In the genomic region with DNA sequence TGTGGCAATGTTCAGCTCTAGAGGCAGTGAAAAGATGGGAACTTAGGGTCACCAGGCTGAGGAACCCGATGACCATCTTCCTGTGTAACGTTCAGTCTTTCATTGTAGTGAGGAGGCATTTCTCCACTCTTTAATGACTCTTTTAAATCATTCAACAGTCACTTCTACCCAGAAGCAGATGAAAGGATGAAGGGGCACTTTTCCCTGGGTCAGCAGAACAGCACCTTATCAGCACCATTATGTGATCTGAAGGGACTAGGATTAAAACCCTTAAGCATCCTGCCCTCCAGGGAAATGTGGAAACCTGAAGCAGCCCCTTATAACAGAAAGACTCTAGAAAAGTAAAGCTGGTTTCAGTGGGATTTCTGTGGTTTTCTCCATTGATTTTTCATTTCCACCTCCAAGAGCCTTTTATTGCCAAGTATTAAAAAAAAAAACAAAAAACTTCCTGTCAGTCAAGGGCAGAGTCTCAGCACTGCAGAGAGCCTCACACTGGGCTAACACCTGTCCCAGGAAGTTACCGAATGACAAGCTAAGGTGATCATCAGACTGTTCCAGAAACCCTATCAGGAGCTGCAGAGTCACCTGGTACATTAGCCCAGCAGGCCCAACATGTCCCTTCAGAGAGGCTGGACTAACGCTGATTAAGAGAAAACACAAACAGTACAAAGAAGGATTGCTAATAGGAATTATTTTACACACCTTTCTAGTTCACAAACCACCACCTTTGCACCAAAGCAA, we compare ENCODE assay signal across 13 cellular contexts.
DNase-seq lines count a peak whose midpoint lies in the region; ATAC-seq and TF ChIP-seq lines count a peak whose summit lies in the region.
"Had no signal": no experiment of that assay in that cellular context is flagged by ENCODE, and none has a peak within 500 bp of the region (broad histone marks: within the 10 kb centered on the region; RNA-seq: fewer than 3 reads in every experiment).

No MANE protein-coding gene starts in this region.

- no peak overlapping the region for H4K91ac ChIP-seq in mesenchymal stem cell (ENCODE audit: low read length)

- H3K27ac ChIP-seq in right atrium auricular region, result no peak overlapping the region
- H3K27ac ChIP-seq in ascending aorta, result peak overlapping the region; percentile 84 to 86
- H3K27ac ChIP-seq in mesenchymal stem cell (ENCODE audit: low read length, poor library complexity, severe bottlenecking), result no peak overlapping the region
- peak overlapping the region; percentile 45 to 96 for H3K27ac ChIP-seq in aorta (ENCODE audit: low read depth in 1 of 2, low read length in 2 of 2)
- H3K27ac ChIP-seq: skin epidermis, uterus had no signal

- no peak overlapping the region for H2BK120ac ChIP-seq in mesenchymal stem cell (ENCODE audit: low read depth, low read length)

- H3K9me3 Mint-ChIP-seq in stimulated activated memory B cell treated with anti-CD40 and anti-IgM and Interleukin-4, amounts not matched to agents 10 μg/mL and 1 μg/mL and 100 μg/mL, for 72 hours, result peaks cover 3% of the 10 kb centered on the region
- H3K9me3 Mint-ChIP-seq: activated CD4-positive, alpha-beta memory T cell treated with anti-CD3 and anti-CD28 coated beads for 36 hours had no signal

- WGBS in mesenchymal stem cell, result 68% methylated on average over 4 of the region's 4 CpGs
- 56 to 67% methylated on average over 4 of the region's 4 CpGs for WGBS in aorta, 2 donors

- H3K18ac ChIP-seq in mesenchymal stem cell (ENCODE audit: low read depth in 1 of 2, low read length in 2 of 2), result peak overlapping the region in 1 of 2 experiments; percentile 74

- no peak overlapping the region for H3K9ac ChIP-seq in mesenchymal stem cell (ENCODE audit: low read length)

- H3K4me3 ChIP-seq in right atrium auricular region (no peak overlapping the region), ascending aorta (no peak overlapping the region), mesenchymal stem cell (ENCODE audit: insufficient read depth in 1 of 2, low read depth in 1 of 2, low read length in 2 of 2) (no peak overlapping the region), aorta (ENCODE audit: low read length in 2 of 2) (no peak overlapping the region)
- H3K4me3 ChIP-seq: skin epidermis, uterus had no signal

- TF ChIP-seq CTCF in right atrium auricular region (IDR thresholded peaks at IDR 0.05) (no peak), ascending aorta (IDR thresholded peaks at IDR 0.05) (no peak)

- H3K36me3 ChIP-seq in right atrium auricular region (no peaks in the 10 kb centered on the region), ascending aorta (no peaks in the 10 kb centered on the region), mesenchymal stem cell (ENCODE audit: control insufficient read depth in 1 of 2, insufficient read depth in 2 of 2, low read depth in 1 of 2, low read length in 2 of 2) (no peaks in the 10 kb centered on the region), aorta (ENCODE audit: control insufficient read depth in 1 of 2, insufficient read depth in 2 of 2, low read length in 1 of 2) (no peaks in the 10 kb centered on the region)
- H3K36me3 ChIP-seq: uterus had no signal

- H3K27me3 Mint-ChIP-seq in stimulated activated memory B cell treated with anti-CD40 and anti-IgM and Interleukin-4, amounts not matched to agents 10 μg/mL and 1 μg/mL and 100 μg/mL, for 72 hours, result peaks cover 28% of the 10 kb centered on the region

- no peak for DNase-seq in Right ventricle myocardium superior
- DNase-seq in right atrium auricular region (ENCODE audit: low spot score), result no peak
- DNase-seq in ascending aorta (ENCODE audit: low spot score in 2 of 2), result no peak
- DNase-seq in mesenchymal stem cell, result no peak
- DNase-seq in aorta, result no peak
- no peak for DNase-seq in GF-D8 (lab: John Stamatoyannopoulos, UW)
- DNase-seq: activated CD4-positive, alpha-beta memory T cell treated with anti-CD3 and anti-CD28 coated beads for 36 hours; activated naive CD4-positive, alpha-beta T cell; NCI-H187 treated with DMSO at 0.1 percent for 48 hours; uterus had no signal

- H3K4me2 ChIP-seq in mesenchymal stem cell (ENCODE audit: low read length, poor library complexity, severe bottlenecking), result no peak overlapping the region

- H2BK5ac ChIP-seq in mesenchymal stem cell (ENCODE audit: low read depth, low read length, poor library complexity, severe bottlenecking), result no peak overlapping the region

- H2BK12ac ChIP-seq in mesenchymal stem cell (ENCODE audit: low read length in 2 of 2), result peak overlapping the region; percentile 31 to 73

- H4K8ac ChIP-seq in mesenchymal stem cell (ENCODE audit: low read length), result no peak overlapping the region

- H3K9me3 ChIP-seq in right atrium auricular region (no peaks in the 10 kb centered on the region), ascending aorta (no peaks in the 10 kb centered on the region), mesenchymal stem cell (ENCODE audit: control insufficient read depth, low read length) (no peaks in the 10 kb centered on the region), aorta (ENCODE audit: control insufficient read depth, low read length) (no peaks in the 10 kb centered on the region)
- H3K9me3 ChIP-seq: uterus had no signal

- H3K4me1 ChIP-seq in right atrium auricular region (peaks cover 0 to 15% of the 10 kb centered on the region in 2 donors), ascending aorta (peaks cover 14 to 47% of the 10 kb centered on the region in 2 donors), mesenchymal stem cell (ENCODE audit: control insufficient read depth, insufficient read depth, low read depth, low read length) (peaks cover 4% of the 10 kb centered on the region), aorta (ENCODE audit: control insufficient read depth in 1 of 2, insufficient read depth in 2 of 2, low read length in 2 of 2) (peaks cover 3 to 16% of the 10 kb centered on the region in 2 donors)

- no peaks in the 10 kb centered on the region for H3K36me3 Mint-ChIP-seq in stimulated activated memory B cell treated with anti-CD40 and anti-IgM and Interleukin-4, amounts not matched to agents 10 μg/mL and 1 μg/mL and 100 μg/mL, for 72 hours
- H3K36me3 Mint-ChIP-seq: activated CD4-positive, alpha-beta memory T cell treated with anti-CD3 and anti-CD28 coated beads for 36 hours had no signal

- no peak overlapping the region for H3K14ac ChIP-seq in mesenchymal stem cell (ENCODE audit: low read length in 2 of 2)

- no peak overlapping the region for H3K4me3 Mint-ChIP-seq in stimulated activated memory B cell treated with anti-CD40 and anti-IgM and Interleukin-4, amounts not matched to agents 10 μg/mL and 1 μg/mL and 100 μg/mL, for 72 hours
- H3K4me3 Mint-ChIP-seq: activated CD4-positive, alpha-beta memory T cell treated with anti-CD3 and anti-CD28 coated beads for 36 hours had no signal

- no peak overlapping the region for H2BK15ac ChIP-seq in mesenchymal stem cell (ENCODE audit: low read depth, poor library complexity, severe bottlenecking)

- peak overlapping the region; percentile 14 for H2AK5ac ChIP-seq in mesenchymal stem cell (ENCODE audit: low read length, severe bottlenecking)

- peaks cover 3% of the 10 kb centered on the region for H3K79me1 ChIP-seq in mesenchymal stem cell (replicated peaks; ENCODE audit: low read length, poor library complexity, severe bottlenecking)

- H3K27me3 ChIP-seq in right atrium auricular region (no peaks in the 10 kb centered on the region), ascending aorta (no peaks in the 10 kb centered on the region), mesenchymal stem cell (ENCODE audit: control insufficient read depth in 1 of 2, insufficient read depth in 1 of 2, low read length in 2 of 2) (no peaks in the 10 kb centered on the region), aorta (ENCODE audit: control insufficient read depth in 1 of 2, insufficient read depth in 2 of 2, low read length in 1 of 2) (no peaks in the 10 kb centered on the region)
- H3K27me3 ChIP-seq: uterus had no signal

- no peak overlapping the region for H3K4ac ChIP-seq in mesenchymal stem cell (ENCODE audit: low read depth in 1 of 2, low read length in 2 of 2)

- intact Hi-C loops in Right ventricle myocardium superior (cut with DNase I), result no loop called here
- intact Hi-C loops in ascending aorta (cut with DNase I), result loop anchor here (5.0 kb wide), 2 partner anchors 34 to 116 kb away; no protein-coding TSS in a partner anchor
- intact Hi-C loops in aorta (cut with DNase I), result no loop called here

- H3K4me1 Mint-ChIP-seq in stimulated activated memory B cell treated with anti-CD40 and anti-IgM and Interleukin-4, amounts not matched to agents 10 μg/mL and 1 μg/mL and 100 μg/mL, for 72 hours, result no peaks in the 10 kb centered on the region

- ATAC-seq in Right ventricle myocardium superior (ENCODE audit: poor library complexity), result peak; percentile 36
- ATAC-seq in aorta (ENCODE audit: low FRiP score), result no peak
- no peak for ATAC-seq in stimulated activated memory B cell treated with anti-CD40 and anti-IgM and Interleukin-4, amounts not matched to agents 10 μg/mL and 1 μg/mL and 100 μg/mL, for 72 hours
- no peak for ATAC-seq in HG02884 (IDR thresholded peaks at IDR 0.05; ENCODE audit: unreplicated experiment)

- no peak overlapping the region for H3K27ac Mint-ChIP-seq in stimulated activated memory B cell treated with anti-CD40 and anti-IgM and Interleukin-4, amounts not matched to agents 10 μg/mL and 1 μg/mL and 100 μg/mL, for 72 hours
- H3K27ac Mint-ChIP-seq: activated CD4-positive, alpha-beta memory T cell treated with anti-CD3 and anti-CD28 coated beads for 36 hours had no signal

- H2AFZ ChIP-seq in mesenchymal stem cell (ENCODE audit: low read depth, low read length), result no peak overlapping the region

- no peak overlapping the region for H3K23ac ChIP-seq in mesenchymal stem cell (ENCODE audit: low read length in 2 of 2)

Comparison
In these comparisons a context has a peak if more than half of its experiments do, and no peak if none do; other contexts are left out.
1. H3K27ac ChIP-seq: peak in ascending aorta (2 of 2) and aorta (2 of 2); none in right atrium auricular region (0 of 2) and mesenchymal stem cell (single experiment).